In genomic region chr19:5827891-5828660, GRCh38 we compare ENCODE assay signal across 1 cellular context.
TF ChIP-seq lines count a peak whose summit lies in the region.

No MANE protein-coding gene starts in this region.

TF ChIP-seq in WTC11, 78 proteins besides CTCF, POLR2A, EP300 and RAD21 (continued from another document):
- TF ChIP-seq, protein P1, sequence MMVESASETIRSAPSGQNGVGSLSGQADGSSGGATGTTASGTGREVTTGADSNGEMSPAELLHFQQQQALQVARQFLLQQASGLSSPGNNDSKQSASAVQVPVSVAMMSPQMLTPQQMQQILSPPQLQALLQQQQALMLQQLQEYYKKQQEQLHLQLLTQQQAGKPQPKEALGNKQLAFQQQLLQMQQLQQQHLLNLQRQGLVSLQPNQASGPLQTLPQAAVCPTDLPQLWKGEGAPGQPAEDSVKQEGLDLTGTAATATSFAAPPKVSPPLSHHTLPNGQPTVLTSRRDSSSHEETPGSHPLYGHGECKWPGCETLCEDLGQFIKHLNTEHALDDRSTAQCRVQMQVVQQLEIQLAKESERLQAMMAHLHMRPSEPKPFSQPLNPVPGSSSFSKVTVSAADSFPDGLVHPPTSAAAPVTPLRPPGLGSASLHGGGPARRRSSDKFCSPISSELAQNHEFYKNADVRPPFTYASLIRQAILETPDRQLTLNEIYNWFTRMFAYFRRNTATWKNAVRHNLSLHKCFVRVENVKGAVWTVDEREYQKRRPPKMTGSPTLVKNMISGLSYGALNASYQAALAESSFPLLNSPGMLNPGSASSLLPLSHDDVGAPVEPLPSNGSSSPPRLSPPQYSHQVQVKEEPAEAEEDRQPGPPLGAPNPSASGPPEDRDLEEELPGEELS (CRISPR knock-in tag; IDR thresholded peaks at IDR 0.05): peak; percentile 69; the same call in 1 of the 2 replicates
- TF ChIP-seq NR3C1 (CRISPR knock-in tag; conservative IDR thresholded peaks at IDR 0.05; ENCODE audit: low read depth) (no peak), AR (CRISPR knock-in tag; IDR thresholded peaks at IDR 0.05) (no peak), ZMAT4 (CRISPR knock-in tag; IDR thresholded peaks at IDR 0.05) (peak; percentile 75; the same call in 1 of the 2 replicates), CREM (CRISPR knock-in tag; IDR thresholded peaks at IDR 0.05) (peak; percentile 81), TP53 (CRISPR knock-in tag; IDR thresholded peaks at IDR 0.05) (no peak), EMX1 (CRISPR knock-in tag; IDR thresholded peaks at IDR 0.05) (no peak), TEAD1 (CRISPR knock-in tag; IDR thresholded peaks at IDR 0.05) (0 out of 2 replicates have a peak, but pooled peaks have one; percentile 41), ZBTB43 (CRISPR knock-in tag; IDR thresholded peaks at IDR 0.05) (peak; percentile 93; the same call in 1 of the 2 replicates), CREB1 (CRISPR knock-in tag; IDR thresholded peaks at IDR 0.05) (no peak; the same call in none of the 2 replicates), ATF1 (CRISPR knock-in tag; IDR thresholded peaks at IDR 0.05) (0 out of 2 replicates have a peak, but pooled peaks have one; percentile 30), ESRRA (CRISPR knock-in tag; IDR thresholded peaks at IDR 0.05; ENCODE audit: borderline replicate concordance) (0 out of 2 replicates have a peak, but pooled peaks have one; percentile 57), FOXK1 (CRISPR knock-in tag; IDR thresholded peaks at IDR 0.05) (peak; percentile 73), NFE2L1 (CRISPR knock-in tag; IDR thresholded peaks at IDR 0.05) (peak; percentile 75), ZNF416 (CRISPR knock-in tag; IDR thresholded peaks at IDR 0.05) (peak; percentile 11; the same call in 1 of the 2 replicates), CBFB (CRISPR knock-in tag; IDR thresholded peaks at IDR 0.05; ENCODE audit: low read depth) (0 out of 2 replicates have a peak, but pooled peaks have one; percentile 73), E2F5 (CRISPR knock-in tag; IDR thresholded peaks at IDR 0.05) (peak; percentile 73; the same call in 1 of the 2 replicates), FOXJ3 (CRISPR knock-in tag; IDR thresholded peaks at IDR 0.05; ENCODE audit: borderline replicate concordance) (no peak), AFF4 (CRISPR knock-in tag; IDR thresholded peaks at IDR 0.05; ENCODE audit: borderline replicate concordance) (no peak; the same call in 1 of the 2 replicates), ZNF232 (CRISPR knock-in tag; IDR thresholded peaks at IDR 0.05) (peak; percentile 77; the same call in 1 of the 2 replicates)
- TF ChIP-seq, protein P2, sequence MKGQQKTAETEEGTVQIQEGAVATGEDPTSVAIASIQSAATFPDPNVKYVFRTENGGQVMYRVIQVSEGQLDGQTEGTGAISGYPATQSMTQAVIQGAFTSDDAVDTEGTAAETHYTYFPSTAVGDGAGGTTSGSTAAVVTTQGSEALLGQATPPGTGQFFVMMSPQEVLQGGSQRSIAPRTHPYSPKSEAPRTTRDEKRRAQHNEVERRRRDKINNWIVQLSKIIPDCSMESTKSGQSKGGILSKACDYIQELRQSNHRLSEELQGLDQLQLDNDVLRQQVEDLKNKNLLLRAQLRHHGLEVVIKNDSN (CRISPR knock-in tag; IDR thresholded peaks at IDR 0.05): 0 out of 2 replicates have a peak, but pooled peaks have one; percentile 37
- TF ChIP-seq, protein P3, sequence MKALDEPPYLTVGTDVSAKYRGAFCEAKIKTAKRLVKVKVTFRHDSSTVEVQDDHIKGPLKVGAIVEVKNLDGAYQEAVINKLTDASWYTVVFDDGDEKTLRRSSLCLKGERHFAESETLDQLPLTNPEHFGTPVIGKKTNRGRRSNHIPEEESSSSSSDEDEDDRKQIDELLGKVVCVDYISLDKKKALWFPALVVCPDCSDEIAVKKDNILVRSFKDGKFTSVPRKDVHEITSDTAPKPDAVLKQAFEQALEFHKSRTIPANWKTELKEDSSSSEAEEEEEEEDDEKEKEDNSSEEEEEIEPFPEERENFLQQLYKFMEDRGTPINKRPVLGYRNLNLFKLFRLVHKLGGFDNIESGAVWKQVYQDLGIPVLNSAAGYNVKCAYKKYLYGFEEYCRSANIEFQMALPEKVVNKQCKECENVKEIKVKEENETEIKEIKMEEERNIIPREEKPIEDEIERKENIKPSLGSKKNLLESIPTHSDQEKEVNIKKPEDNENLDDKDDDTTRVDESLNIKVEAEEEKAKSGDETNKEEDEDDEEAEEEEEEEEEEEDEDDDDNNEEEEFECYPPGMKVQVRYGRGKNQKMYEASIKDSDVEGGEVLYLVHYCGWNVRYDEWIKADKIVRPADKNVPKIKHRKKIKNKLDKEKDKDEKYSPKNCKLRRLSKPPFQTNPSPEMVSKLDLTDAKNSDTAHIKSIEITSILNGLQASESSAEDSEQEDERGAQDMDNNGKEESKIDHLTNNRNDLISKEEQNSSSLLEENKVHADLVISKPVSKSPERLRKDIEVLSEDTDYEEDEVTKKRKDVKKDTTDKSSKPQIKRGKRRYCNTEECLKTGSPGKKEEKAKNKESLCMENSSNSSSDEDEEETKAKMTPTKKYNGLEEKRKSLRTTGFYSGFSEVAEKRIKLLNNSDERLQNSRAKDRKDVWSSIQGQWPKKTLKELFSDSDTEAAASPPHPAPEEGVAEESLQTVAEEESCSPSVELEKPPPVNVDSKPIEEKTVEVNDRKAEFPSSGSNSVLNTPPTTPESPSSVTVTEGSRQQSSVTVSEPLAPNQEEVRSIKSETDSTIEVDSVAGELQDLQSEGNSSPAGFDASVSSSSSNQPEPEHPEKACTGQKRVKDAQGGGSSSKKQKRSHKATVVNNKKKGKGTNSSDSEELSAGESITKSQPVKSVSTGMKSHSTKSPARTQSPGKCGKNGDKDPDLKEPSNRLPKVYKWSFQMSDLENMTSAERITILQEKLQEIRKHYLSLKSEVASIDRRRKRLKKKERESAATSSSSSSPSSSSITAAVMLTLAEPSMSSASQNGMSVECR (CRISPR knock-in tag; IDR thresholded peaks at IDR 0.05; ENCODE audit: borderline replicate concordance): peak; percentile 89; the same call in 1 of the 2 replicates
- TF ChIP-seq, protein P4, sequence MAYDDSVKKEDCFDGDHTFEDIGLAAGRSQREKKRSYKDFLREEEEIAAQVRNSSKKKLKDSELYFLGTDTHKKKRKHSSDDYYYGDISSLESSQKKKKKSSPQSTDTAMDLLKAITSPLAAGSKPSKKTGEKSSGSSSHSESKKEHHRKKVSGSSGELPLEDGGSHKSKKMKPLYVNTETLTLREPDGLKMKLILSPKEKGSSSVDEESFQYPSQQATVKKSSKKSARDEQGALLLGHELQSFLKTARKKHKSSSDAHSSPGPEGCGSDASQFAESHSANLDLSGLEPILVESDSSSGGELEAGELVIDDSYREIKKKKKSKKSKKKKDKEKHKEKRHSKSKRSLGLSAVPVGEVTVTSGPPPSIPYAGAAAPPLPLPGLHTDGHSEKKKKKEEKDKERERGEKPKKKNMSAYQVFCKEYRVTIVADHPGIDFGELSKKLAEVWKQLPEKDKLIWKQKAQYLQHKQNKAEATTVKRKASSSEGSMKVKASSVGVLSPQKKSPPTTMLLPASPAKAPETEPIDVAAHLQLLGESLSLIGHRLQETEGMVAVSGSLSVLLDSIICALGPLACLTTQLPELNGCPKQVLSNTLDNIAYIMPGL (CRISPR knock-in tag; IDR thresholded peaks at IDR 0.05): peak; percentile 70; the same call in 1 of the 2 replicates
